12 cellular contexts compared by ENCODE assay signal in the genomic region with DNA sequence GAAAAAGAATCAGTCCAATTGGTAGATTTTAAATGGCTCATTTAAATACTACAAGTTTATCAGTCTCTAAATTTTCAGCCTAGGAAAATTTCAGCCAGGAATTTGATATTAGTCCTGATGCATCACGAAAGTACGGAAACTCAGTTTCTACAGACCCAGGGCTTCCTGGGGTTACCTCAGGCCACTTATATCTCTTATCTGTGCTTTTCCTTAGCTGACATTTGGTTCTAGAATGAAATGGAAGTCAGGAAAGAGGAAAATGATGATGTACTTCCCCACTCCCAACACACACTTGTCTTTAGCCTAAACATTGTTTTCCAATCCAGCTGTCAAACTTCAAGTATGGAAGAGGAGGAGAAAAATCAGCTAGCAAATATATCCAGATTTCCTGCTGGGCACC.
"Had no signal": no experiment of that assay in that cellular context is flagged by ENCODE, and none has a peak within 500 bp of the region (broad histone marks: within the 10 kb centered on the region; RNA-seq: fewer than 3 reads in every experiment).

No MANE protein-coding gene starts in this region.

- DNase-seq: activated CD8-positive, alpha-beta memory T cell treated with anti-CD3 and anti-CD28 coated beads, Interleukin-2, amount 50 U/mL, for 4 hours; activated CD8-positive, alpha-beta T cell treated with anti-CD3 and anti-CD28 coated beads for 36 hours; activated naive CD4-positive, alpha-beta T cell; kidney glomerular epithelial cell; small intestine; substantia nigra; T-cell; T1000; upper lobe of right lung had no signal

- H3K36me3 ChIP-seq: SJSA1, upper lobe of right lung had no signal

- H2AFZ ChIP-seq: hepatocyte had no signal

- H3K4me3 ChIP-seq: hepatocyte, SJSA1, upper lobe of right lung had no signal

- H3K4me2 ChIP-seq: hepatocyte had no signal

- ATAC-seq: activated CD8-positive, alpha-beta T cell treated with anti-CD3 and anti-CD28 coated beads for 36 hours; stimulated activated effector memory CD8-positive, alpha-beta T cell treated with anti-CD3 and anti-CD28 coated beads, Interleukin-12 subunit alpha, Interleukin-12 subunit beta, amount 100 ng/mL, for 72 hours; T-cell; upper lobe of right lung had no signal

- H3K9me3 ChIP-seq: SJSA1, upper lobe of right lung had no signal

- H3K27ac ChIP-seq: hepatocyte, upper lobe of right lung had no signal

- H3K27me3 ChIP-seq: hepatocyte, SJSA1, upper lobe of right lung had no signal
